11 cellular contexts compared by ENCODE assay signal in genomic region chr1:207748737-207749528, GRCh38. TPM values are rescaled to one million over a fixed set of nuclear protein-coding genes. Genes with fewer than 3 reads are reported as not detected.
A peak's percentile ranks its signal among the peaks of the same experiment; 100 is the strongest.
DNase-seq lines count a peak whose midpoint lies in the region; ATAC-seq, FAIRE-seq and TF ChIP-seq lines count a peak whose summit lies in the region.
"Had no signal": no experiment of that assay in that cellular context is flagged by ENCODE, and none has a peak within 500 bp of the region (broad histone marks: within the 10 kb centered on the region; RNA-seq: fewer than 3 reads in every experiment).

No MANE protein-coding gene starts in this region.

- no peak for FAIRE-seq in GM12892 (lab: Jason Lieb, UNC)

- TF ChIP-seq EP300 in Ishikawa (IDR thresholded peaks at IDR 0.05; ENCODE audit: borderline replicate concordance) = peak; percentile 46; the same call in 1 of the 2 replicates

- no peak for TF ChIP-seq RAD21 in Ishikawa (IDR thresholded peaks at IDR 0.05; ENCODE audit: low read depth)

- no peak for TF ChIP-seq POLR2A in GM12892 (IDR thresholded peaks at IDR 0.05; ENCODE audit: low read depth, low read length)

- DNase-seq in COR-L47 (lab: John Stamatoyannopoulos, UW) (peak; percentile 35), NCI-H748 treated with DMSO at 0.1 percent for 48 hours (lab: John Stamatoyannopoulos, UW) (peak; percentile 15), GM19240 (ENCODE audit: insufficient read length, low spot score) (no peak), GM12892 (ENCODE audit: insufficient read length) (no peak)
- DNase-seq in central memory CD4-positive, alpha-beta T cell = peak; percentile 18
- DNase-seq in stimulated activated CD4-positive, alpha-beta T cell treated with anti-CD3 and anti-CD28 coated beads, Interleukin-12 subunit alpha, Interleukin-12 subunit beta, amount 100 ng/mL, for 4 hours = no peak
- DNase-seq: activated T-cell treated with anti-CD3 and anti-CD28 coated beads, Interleukin-2, amount 50 U/mL, for 1 hour; glutamatergic neuron; Right ventricle myocardium superior had no signal

- ATAC-seq in GM21390 (IDR thresholded peaks at IDR 0.05; ENCODE audit: unreplicated experiment) = no peak

TF ChIP-seq in Ishikawa, 13 proteins besides CTCF, POLR2A, EP300 and RAD21:
- TF ChIP-seq CEBPB (IDR thresholded peaks at IDR 0.05) (no peak), TAF1 (IDR thresholded peaks at IDR 0.05; ENCODE audit: low read depth) (no peak), TEAD4 (IDR thresholded peaks at IDR 0.05) (peak; percentile 74), NFIC (IDR thresholded peaks at IDR 0.05) (peak; percentile 37; the same call in 1 of the 2 replicates)
TF ChIP-seq in Ishikawa: peak in this region for 2.

RNA-seq across cellular contexts. Expression of gene CD46, which starts 2.9 kb away (rescaled TPM):
- 96.6 TPM for polyA plus RNA-seq in GM12892 (2012; ENCODE audit: missing spikeins)

Comparison
In these comparisons a context has a peak if more than half of its experiments do, and no peak if none do; other contexts are left out.
1. DNase-seq: peak in COR-L47 (single experiment), NCI-H748 treated with DMSO at 0.1 percent for 48 hours (single experiment) and central memory CD4-positive, alpha-beta T cell (single experiment); none in GM19240 (single experiment), GM12892 (single experiment) and stimulated activated CD4-positive, alpha-beta T cell treated with anti-CD3 and anti-CD28 coated beads, Interleukin-12 subunit alpha, Interleukin-12 subunit beta, amount 100 ng/mL, for 4 hours (single experiment).